ENCODE assay signal across 8 cellular contexts in genomic region chr1:116738673-116739370, GRCh38. TPM values are rescaled to one million over a fixed set of nuclear protein-coding genes. Genes with fewer than 3 reads are reported as not detected.
DNase-seq lines count a peak whose midpoint lies in the region; ATAC-seq and TF ChIP-seq lines count a peak whose summit lies in the region.

No MANE protein-coding gene starts in this region.

- no peaks in the 10 kb centered on the region for H3K27me3 Mint-ChIP-seq in activated CD4-positive, alpha-beta T cell treated with anti-CD3 and anti-CD28 coated beads, Interleukin-2, amount 10 ng/mL, durations not matched to agents 7 days and 5 days
- H3K27me3 Mint-ChIP-seq in naive thymus-derived CD8-positive, alpha-beta T cell: no peaks in the 10 kb centered on the region

- peak overlapping the region; percentile 93 for H3K27ac Mint-ChIP-seq in activated CD4-positive, alpha-beta T cell treated with anti-CD3 and anti-CD28 coated beads, Interleukin-2, amount 10 ng/mL, durations not matched to agents 7 days and 5 days
- peak overlapping the region; percentile 94 to 99 (median 98) for H3K27ac Mint-ChIP-seq in naive thymus-derived CD8-positive, alpha-beta T cell

- TF ChIP-seq CTCF in ascending aorta (IDR thresholded peaks at IDR 0.05): no peak

- peaks cover 10% of the 10 kb centered on the region in 2 donors for H3K9me3 ChIP-seq in ascending aorta

- no peaks in the 10 kb centered on the region for H3K27me3 ChIP-seq in ascending aorta

- no peak overlapping the region for H3K4me3 ChIP-seq in ascending aorta

- CTCF ChIA-PET in activated CD4-positive, alpha-beta T cell treated with anti-CD3 and anti-CD28 coated beads, Interleukin-2, amount 10 ng/mL, durations not matched to agents 7 days and 5 days (lab: Charles Lee): interaction anchor here (0.8 to 4.8 kb wide), 24 partner anchors 8 to 351 kb away, joined by 3 to 58 read pairs (median 10); partner anchors contain the start of genes CD2 and TTF2

- ATAC-seq in GM18498 (IDR thresholded peaks at IDR 0.05; ENCODE audit: unreplicated experiment) (peak; percentile 73), HG02759 (IDR thresholded peaks at IDR 0.05; ENCODE audit: unreplicated experiment) (peak; percentile 76)
- peak; percentile 74 to 88 for ATAC-seq in naive thymus-derived CD8-positive, alpha-beta T cell

- no peaks in the 10 kb centered on the region for H3K4me1 ChIP-seq in ascending aorta

- no peak overlapping the region for H3K27ac ChIP-seq in ascending aorta

- H3K4me1 Mint-ChIP-seq in activated CD4-positive, alpha-beta T cell treated with anti-CD3 and anti-CD28 coated beads, Interleukin-2, amount 10 ng/mL, durations not matched to agents 7 days and 5 days: peaks cover 58% of the 10 kb centered on the region
- H3K4me1 Mint-ChIP-seq in naive thymus-derived CD8-positive, alpha-beta T cell: peaks cover 30 to 48% (median 45%) of the 10 kb centered on the region in 4 donors

- peak overlapping the region; percentile 55 for H3K4me3 Mint-ChIP-seq in activated CD4-positive, alpha-beta T cell treated with anti-CD3 and anti-CD28 coated beads, Interleukin-2, amount 10 ng/mL, durations not matched to agents 7 days and 5 days
- H3K4me3 Mint-ChIP-seq in naive thymus-derived CD8-positive, alpha-beta T cell: peak overlapping the region; percentile 26 to 82 (median 74)

- H3K9me3 Mint-ChIP-seq in activated CD4-positive, alpha-beta T cell treated with anti-CD3 and anti-CD28 coated beads, Interleukin-2, amount 10 ng/mL, durations not matched to agents 7 days and 5 days: peaks cover 20% of the 10 kb centered on the region
- peaks cover 0 to 31% (median 13%) of the 10 kb centered on the region in 9 donors for H3K9me3 Mint-ChIP-seq in naive thymus-derived CD8-positive, alpha-beta T cell

- H3K36me3 ChIP-seq in ascending aorta: no peaks in the 10 kb centered on the region

- POLR2A ChIA-PET in activated CD4-positive, alpha-beta T cell treated with anti-CD3 and anti-CD28 coated beads, Interleukin-2, amount 10 ng/mL, durations not matched to agents 7 days and 5 days (lab: Charles Lee): interaction anchor here (0.6 to 3.7 kb wide), 8 partner anchors 13 to 321 kb away, joined by 3 to 46 read pairs (median 8); partner anchors contain the start of genes CD2 and TTF2
- POLR2A ChIA-PET in naive thymus-derived CD8-positive, alpha-beta T cell (lab: Charles Lee): interaction anchor here (0.7 to 8.9 kb wide), 7 partner anchors 15 to 320 kb away, joined by 3 to 140 read pairs (median 23); partner anchors contain the start of genes CD2 and TTF2

- H3K36me3 Mint-ChIP-seq in activated CD4-positive, alpha-beta T cell treated with anti-CD3 and anti-CD28 coated beads, Interleukin-2, amount 10 ng/mL, durations not matched to agents 7 days and 5 days (ENCODE audit: low read depth): peaks cover 27% of the 10 kb centered on the region
- H3K36me3 Mint-ChIP-seq in naive thymus-derived CD8-positive, alpha-beta T cell: peaks cover 0 to 13% (median 12%) of the 10 kb centered on the region in 3 donors

- intact Hi-C loops in ascending aorta (cut with DNase I): no loop called here

- DNase-seq in activated CD4-positive, alpha-beta T cell treated with anti-CD3 and anti-CD28 coated beads, Interleukin-2, amount 10 ng/mL, durations not matched to agents 7 days and 5 days: peak; percentile 68
- peak in 9 of 10 donors; percentile 42 to 75 (median 66) for DNase-seq in naive thymus-derived CD8-positive, alpha-beta T cell
- DNase-seq in AG08396 (ENCODE audit: low spot score) (no peak), NCI-H1436 (lab: John Stamatoyannopoulos, UW) (no peak), ecto neural progenitor cell (ENCODE audit: low spot score) (no peak), ascending aorta (ENCODE audit: low spot score in 2 of 2) (no peak)

RNA-seq across cellular contexts. Expression of gene CD2, which starts 15.4 kb away (rescaled TPM):
- total RNA-seq in activated CD4-positive, alpha-beta T cell treated with anti-CD3 and anti-CD28 coated beads, Interleukin-2, amount 10 ng/mL, durations not matched to agents 7 days and 5 days: 100 to 1,000 TPM; 206 to 258 TPM
- 100 to 1,000 TPM; 178 to 189 TPM for total RNA-seq in naive thymus-derived CD8-positive, alpha-beta T cell
- 100 to 1,000 TPM; 197 to 240 (median 222) TPM for polyA plus RNA-seq in naive thymus-derived CD8-positive, alpha-beta T cell
- not detected for total RNA-seq in ascending aorta

Comparison
In these comparisons a context has a peak if more than half of its experiments do, and no peak if none do; other contexts are left out.
1. DNase-seq: peak in activated CD4-positive, alpha-beta T cell treated with anti-CD3 and anti-CD28 coated beads, Interleukin-2, amount 10 ng/mL, durations not matched to agents 7 days and 5 days (single experiment) and naive thymus-derived CD8-positive, alpha-beta T cell (9 of 10); none in AG08396 (single experiment), NCI-H1436 (single experiment), ecto neural progenitor cell (single experiment) and ascending aorta (0 of 2).
2. RNA of gene CD2, which starts 15.4 kb away (total RNA-seq): 206 to 258 TPM in activated CD4-positive, alpha-beta T cell treated with anti-CD3 and anti-CD28 coated beads, Interleukin-2, amount 10 ng/mL, durations not matched to agents 7 days and 5 days and 178 to 189 TPM in naive thymus-derived CD8-positive, alpha-beta T cell; not detected in ascending aorta (single experiment); every median in the first group is over 100 times any median in the second.
3. Peak in every context shown above with its lines, with median percentiles within 50 percentile points of each other: ATAC-seq.